ENCODE assay signal across 13 cellular contexts in genomic region chr2:58708565-58708964, GRCh38.
"Had no signal": no experiment of that assay in that cellular context is flagged by ENCODE, and none has a peak within 500 bp of the region (broad histone marks: within the 10 kb centered on the region; RNA-seq: fewer than 3 reads in every experiment).

No MANE protein-coding gene starts in this region.

- H3K36me3 ChIP-seq: adrenal gland, upper lobe of left lung had no signal

- H3K9me3 ChIP-seq: adrenal gland, upper lobe of left lung had no signal

- H3K4me3 ChIP-seq: adrenal gland, upper lobe of left lung had no signal

- H3K9me3 Mint-ChIP-seq: activated T-helper 2 cell treated with anti-CD3 and anti-CD28 coated beads, Interferon-gamma antibody, Interleukin-2, Interleukin-4, amounts not matched to agents 10 μg/mL and 5 μg/mL and 100 μg/mL, durations not matched to agents 14 hours and 24 hours and 36 hours had no signal

- H3K27ac ChIP-seq: adrenal gland, upper lobe of left lung had no signal

- H3K4me1 ChIP-seq: adrenal gland, upper lobe of left lung had no signal

- H3K27ac Mint-ChIP-seq: activated T-helper 2 cell treated with anti-CD3 and anti-CD28 coated beads, Interferon-gamma antibody, Interleukin-2, Interleukin-4, amounts not matched to agents 10 μg/mL and 5 μg/mL and 100 μg/mL, durations not matched to agents 14 hours and 24 hours and 36 hours had no signal

- H3K27me3 ChIP-seq: adrenal gland, upper lobe of left lung had no signal

- DNase-seq: activated CD4-positive, alpha-beta T cell treated with anti-CD3 and anti-CD28 coated beads, Interleukin-2, amount 50 U/mL, for 1 hour; activated CD4-positive, CD25-positive, alpha-beta regulatory T cell; activated naive CD4-positive, alpha-beta T cell treated with anti-CD3 and anti-CD28 coated beads, Interleukin-2, amount 50 U/mL, for 16 hours; activated T-cell treated with anti-CD3 and anti-CD28 coated beads for 4 hours; adrenal gland; caudate nucleus; cortex of kidney; effector memory CD4-positive, alpha-beta T cell; hippocampal formation; stimulated activated CD4-positive, alpha-beta T cell treated with anti-CD3 and anti-CD28 coated beads, Interleukin-12 subunit alpha, Interleukin-12 subunit beta, amount 100 ng/mL, for 4 hours; stimulated activated naive CD4-positive, alpha-beta T cell treated with Interleukin-2 at 50 U/mL for 16 hours; upper lobe of left lung had no signal
